17 cellular contexts compared by ENCODE assay signal in genomic region chr20:7741866-7742265, GRCh38.
"Had no signal": no experiment of that assay in that cellular context is flagged by ENCODE, and none has a peak within 500 bp of the region (broad histone marks: within the 10 kb centered on the region; RNA-seq: fewer than 3 reads in every experiment).

No MANE protein-coding gene starts in this region.

- H3K4me3 ChIP-seq: pancreas, right lobe of liver, smooth muscle cell, testis had no signal

- H3K36me3 Mint-ChIP-seq: activated naive CD4-positive, alpha-beta T cell treated with anti-CD3 and anti-CD28 coated beads, Interleukin-2, amount 50 U/mL, for 72 hours; natural killer cell; stimulated activated memory B cell treated with anti-CD40 and anti-IgM and Interleukin-4, amounts not matched to agents 10 μg/mL and 1 μg/mL and 100 μg/mL, for 72 hours; type B pancreatic cell had no signal

- DNase-seq: activated CD4-positive, alpha-beta T cell treated with anti-CD3 and anti-CD28 coated beads, Interleukin-2, amount 50 U/mL, for 4 hours; activated gamma-delta T cell treated with Interleukin-2 at 50 U/mL for 16 hours; activated T-cell treated with anti-CD3 and anti-CD28 coated beads for 4 hours; caudate nucleus; endodermal cell; head of caudate nucleus; natural killer cell; stimulated activated CD4-positive, alpha-beta T cell treated with anti-CD3 and anti-CD28 coated beads, Interleukin-4, amount 100 ng/mL, for 24 hours; testis had no signal

- H3K36me3 ChIP-seq: pancreas, right lobe of liver had no signal

- H3K4me1 ChIP-seq: right lobe of liver, testis had no signal

- H3K9me3 Mint-ChIP-seq: activated naive CD4-positive, alpha-beta T cell treated with anti-CD3 and anti-CD28 coated beads, Interleukin-2, amount 50 U/mL, for 72 hours; activated T-helper 1 cell treated with anti-CD3 and anti-CD28 coated beads, Interleukin-12 subunit alpha, Interleukin-12 subunit beta, Interleukin-2, Interleukin-4 antibody, amounts not matched to agents 30 ng/mL and 10 ng/mL and 1 ng/mL, durations not matched to agents 14 hours and 24 hours and 36 hours; stimulated activated memory B cell treated with anti-CD40 and anti-IgM and Interleukin-4, amounts not matched to agents 10 μg/mL and 1 μg/mL and 100 μg/mL, for 72 hours had no signal

- H3K27ac Mint-ChIP-seq: activated naive CD4-positive, alpha-beta T cell treated with anti-CD3 and anti-CD28 coated beads, Interleukin-2, amount 50 U/mL, for 72 hours; activated T-helper 1 cell treated with anti-CD3 and anti-CD28 coated beads, Interleukin-12 subunit alpha, Interleukin-12 subunit beta, Interleukin-2, Interleukin-4 antibody, amounts not matched to agents 30 ng/mL and 10 ng/mL and 1 ng/mL, durations not matched to agents 14 hours and 24 hours and 36 hours; endodermal cell; natural killer cell; stimulated activated memory B cell treated with anti-CD40 and anti-IgM and Interleukin-4, amounts not matched to agents 10 μg/mL and 1 μg/mL and 100 μg/mL, for 72 hours; T-helper 2 cell treated with Interferon-gamma antibody and Interleukin-4, amounts not matched to agents 5 μg/mL and 100 μg/mL, for 36 hours; type B pancreatic cell had no signal

- H3K4me3 Mint-ChIP-seq: activated T-helper 1 cell treated with anti-CD3 and anti-CD28 coated beads, Interleukin-12 subunit alpha, Interleukin-12 subunit beta, Interleukin-2, Interleukin-4 antibody, amounts not matched to agents 30 ng/mL and 10 ng/mL and 1 ng/mL, durations not matched to agents 14 hours and 24 hours and 36 hours; endodermal cell; natural killer cell; stimulated activated memory B cell treated with anti-CD40 and anti-IgM and Interleukin-4, amounts not matched to agents 10 μg/mL and 1 μg/mL and 100 μg/mL, for 72 hours; T-helper 2 cell treated with Interferon-gamma antibody and Interleukin-4, amounts not matched to agents 5 μg/mL and 100 μg/mL, for 36 hours; type B pancreatic cell had no signal

- H3K27me3 Mint-ChIP-seq: stimulated activated memory B cell treated with anti-CD40 and anti-IgM and Interleukin-4, amounts not matched to agents 10 μg/mL and 1 μg/mL and 100 μg/mL, for 72 hours; type B pancreatic cell had no signal

- H3K9me3 ChIP-seq: pancreas, right lobe of liver, testis had no signal

- H3K27ac ChIP-seq: pancreas, right lobe of liver, testis had no signal

- H3K4me1 Mint-ChIP-seq: endodermal cell; natural killer cell; stimulated activated memory B cell treated with anti-CD40 and anti-IgM and Interleukin-4, amounts not matched to agents 10 μg/mL and 1 μg/mL and 100 μg/mL, for 72 hours had no signal

- H3K27me3 ChIP-seq: pancreas, right lobe of liver, testis had no signal
